In genomic region chr5:168726342-168726741, GRCh38 we compare ENCODE assay signal across 33 cellular contexts.
"Had no signal": no experiment of that assay in that cellular context is flagged by ENCODE, and none has a peak within 500 bp of the region (broad histone marks: within the 10 kb centered on the region; RNA-seq: fewer than 3 reads in every experiment).

No MANE protein-coding gene starts in this region.

- H3K4me1 Mint-ChIP-seq: activated B cell treated with CpG ODN at 0.5 μM for 24 hours; activated CD4-positive, alpha-beta T cell treated with anti-CD3 and anti-CD28 coated beads, Interleukin-2, amount 10 ng/mL, durations not matched to agents 24 days and 14 days; activated naive CD8-positive, alpha-beta T cell treated with anti-CD3 and anti-CD28 coated beads for 36 hours; activated T-helper 17 cell treated with anti-CD3 and anti-CD28 coated beads, Interleukin-2, amount 50 U/mL, for 72 hours had no signal

- H3K36me3 Mint-ChIP-seq: activated naive CD8-positive, alpha-beta T cell treated with anti-CD3 and anti-CD28 coated beads for 36 hours had no signal

- ATAC-seq: activated CD8-positive, alpha-beta T cell treated with anti-CD3 and anti-CD28 coated beads for 36 hours; activated naive CD4-positive, alpha-beta T cell treated with anti-CD3 and anti-CD28 coated beads, Interleukin-2, amount 50 U/mL, for 72 hours; activated T-cell treated with anti-CD3 and anti-CD28 coated beads, Interleukin-2, amount 50 U/mL, for 4 hours; activated T-cell treated with anti-CD3 and anti-CD28 coated beads, Interleukin-2, amount 50 U/mL, for 72 hours; activated T-helper 17 cell treated with anti-CD3 and anti-CD28 coated beads, Interleukin-2, amount 50 U/mL, for 72 hours; body of pancreas had no signal

- DNase-seq: activated B cell treated with CpG ODN at 0.5 μM for 24 hours; activated CD4-positive, alpha-beta memory T cell treated with anti-CD3 and anti-CD28 coated beads for 36 hours; activated CD4-positive, alpha-beta T cell treated with anti-CD3 and anti-CD28 coated beads for 4 hours; activated CD4-positive, alpha-beta T cell treated with anti-CD3 and anti-CD28 coated beads, Interleukin-2, amount 10 ng/mL, durations not matched to agents 24 days and 14 days; activated CD4-positive, alpha-beta T cell treated with anti-CD3 and anti-CD28 coated beads, Interleukin-2, amount 50 U/mL, for 1 hour; activated CD4-positive, alpha-beta T cell treated with anti-CD3 and anti-CD28 coated beads, Interleukin-2, amount 50 U/mL, for 4 hours; activated CD4-positive, CD25-positive, alpha-beta regulatory T cell treated with anti-CD3 and anti-CD28 coated beads, Interleukin-2, amount 50 U/mL, for 72 hours; activated CD8-positive, alpha-beta memory T cell treated with anti-CD3 and anti-CD28 coated beads, Interleukin-2, amount 50 U/mL, for 4 hours; activated CD8-positive, alpha-beta T cell treated with anti-CD3 and anti-CD28 coated beads for 36 hours; activated effector memory CD4-positive, alpha-beta T cell treated with anti-CD3 and anti-CD28 coated beads, Interleukin-2, amount 50 U/mL, for 16 hours; activated gamma-delta T cell treated with Interleukin-2 at 50 U/mL for 16 hours; activated naive CD4-positive, alpha-beta T cell; activated naive CD4-positive, alpha-beta T cell treated with anti-CD3 and anti-CD28 coated beads for 36 hours; activated naive CD4-positive, alpha-beta T cell treated with anti-CD3 and anti-CD28 coated beads, Interleukin-2, amount 50 U/mL, for 16 hours; activated naive CD8-positive, alpha-beta T cell treated with anti-CD3 and anti-CD28 coated beads for 36 hours; activated T-cell treated with anti-CD3 and anti-CD28 coated beads for 4 hours; activated T-cell treated with anti-CD3 and anti-CD28 coated beads, Interleukin-2, amount 50 U/mL, for 1 hour; activated T-cell treated with anti-CD3 and anti-CD28 coated beads, Interleukin-2, amount 50 U/mL, for 4 hours; activated T-cell treated with anti-CD3 and anti-CD28 coated beads, Interleukin-2, amount 50 U/mL, for 72 hours; adrenal gland; amniotic stem cell; aorta; body of pancreas; brain microvascular endothelial cell; central memory CD4-positive, alpha-beta T cell; T-helper 1 cell; T-helper 2 cell; T-helper 9 cell had no signal

- H3K4me3 Mint-ChIP-seq: activated B cell treated with CpG ODN at 0.5 μM for 24 hours; activated CD4-positive, alpha-beta memory T cell treated with anti-CD3 and anti-CD28 coated beads for 36 hours; activated CD4-positive, alpha-beta T cell treated with anti-CD3 and anti-CD28 coated beads, Interleukin-2, amount 10 ng/mL, durations not matched to agents 24 days and 14 days; activated CD8-positive, alpha-beta T cell treated with anti-CD3 and anti-CD28 coated beads for 36 hours; activated naive CD4-positive, alpha-beta T cell treated with anti-CD3 and anti-CD28 coated beads for 36 hours; activated naive CD8-positive, alpha-beta T cell treated with anti-CD3 and anti-CD28 coated beads for 36 hours; activated T-cell treated with anti-CD3 and anti-CD28 coated beads, Interleukin-2, amount 50 U/mL, for 4 hours; activated T-cell treated with anti-CD3 and anti-CD28 coated beads, Interleukin-2, amount 50 U/mL, for 72 hours; activated T-helper 1 cell treated with anti-CD3 and anti-CD28 coated beads, Interleukin-12 subunit alpha, Interleukin-12 subunit beta, Interleukin-2, Interleukin-4 antibody, amounts not matched to agents 30 ng/mL and 10 ng/mL and 1 ng/mL, durations not matched to agents 14 hours and 24 hours and 36 hours; activated T-helper 17 cell treated with anti-CD3 and anti-CD28 coated beads, Interleukin-2, amount 50 U/mL, for 72 hours; T-helper 1 cell treated with Interleukin-12 subunit alpha and Interleukin-12 subunit beta and Interleukin-4 antibody, amounts not matched to agents 30 μg/mL and 1 μg/mL, for 36 hours; T-helper 2 cell treated with Interferon-gamma antibody and Interleukin-4, amounts not matched to agents 5 μg/mL and 100 μg/mL, for 36 hours had no signal

- H3K27ac Mint-ChIP-seq: activated B cell treated with CpG ODN at 0.5 μM for 24 hours; activated CD4-positive, alpha-beta memory T cell treated with anti-CD3 and anti-CD28 coated beads for 36 hours; activated CD4-positive, alpha-beta T cell treated with anti-CD3 and anti-CD28 coated beads, Interleukin-2, amount 10 ng/mL, durations not matched to agents 24 days and 14 days; activated CD8-positive, alpha-beta T cell treated with anti-CD3 and anti-CD28 coated beads for 36 hours; activated naive CD4-positive, alpha-beta T cell treated with anti-CD3 and anti-CD28 coated beads for 36 hours; activated naive CD4-positive, alpha-beta T cell treated with anti-CD3 and anti-CD28 coated beads, Interleukin-2, amount 50 U/mL, for 72 hours; activated naive CD8-positive, alpha-beta T cell treated with anti-CD3 and anti-CD28 coated beads for 36 hours; activated T-cell treated with anti-CD3 and anti-CD28 coated beads, Interleukin-2, amount 50 U/mL, for 72 hours; activated T-helper 1 cell treated with anti-CD3 and anti-CD28 coated beads, Interleukin-12 subunit alpha, Interleukin-12 subunit beta, Interleukin-2, Interleukin-4 antibody, amounts not matched to agents 30 ng/mL and 10 ng/mL and 1 ng/mL, durations not matched to agents 14 hours and 24 hours and 36 hours; activated T-helper 17 cell treated with anti-CD3 and anti-CD28 coated beads, Interleukin-2, amount 50 U/mL, for 72 hours; T-helper 1 cell treated with Interleukin-12 subunit alpha and Interleukin-12 subunit beta and Interleukin-4 antibody, amounts not matched to agents 30 μg/mL and 1 μg/mL, for 36 hours; T-helper 2 cell treated with Interferon-gamma antibody and Interleukin-4, amounts not matched to agents 5 μg/mL and 100 μg/mL, for 36 hours had no signal
